8 cellular contexts compared by ENCODE assay signal in genomic region chr5:69217154-69217731, GRCh38. TPM values are rescaled to one million over a fixed set of nuclear protein-coding genes. Genes with fewer than 3 reads are reported as not detected.
DNase-seq lines count a peak whose midpoint lies in the region; ATAC-seq and TF ChIP-seq lines count a peak whose summit lies in the region.

No MANE protein-coding gene starts in this region.

- H3K9me2 ChIP-seq in SK-N-SH = no peaks in the 10 kb centered on the region

- TF ChIP-seq CTCF in SK-N-SH (IDR thresholded peaks at IDR 0.05) (no peak), RWPE2 (IDR thresholded peaks at IDR 0.05; ENCODE audit: poor library complexity, severe bottlenecking) (no peak), breast epithelium (IDR thresholded peaks at IDR 0.05) (no peak)

- DNase-seq in SK-N-SH (peak; percentile 98), RWPE2 (ENCODE audit: low spot score) (no peak), breast epithelium (ENCODE audit: low spot score in 2 of 2) (no peak)

- H3K36me3 ChIP-seq in SK-N-SH (replicated peaks in 1 of 2; ENCODE audit: control insufficient read depth in 1 of 2, insufficient read depth in 2 of 2, low read length in 1 of 2) (peaks cover 0 to 4% of the 10 kb centered on the region in 2 experiments), RWPE2 (ENCODE audit: low read depth) (peaks cover 10% of the 10 kb centered on the region), breast epithelium (no peaks in the 10 kb centered on the region), stomach smooth muscle (ENCODE audit: control insufficient read depth in 2 of 2, insufficient read depth in 2 of 2, low read length in 2 of 2) (no peaks in the 10 kb centered on the region)

- H4K20me1 ChIP-seq in SK-N-SH (ENCODE audit: insufficient read depth) = no peaks in the 10 kb centered on the region

- WGBS in SK-N-SH (ENCODE audit: low lambda C conversion rate) = 16% methylated on average over 9 of the region's 15 CpGs

- TF ChIP-seq EP300 in SK-N-SH (IDR thresholded peaks at IDR 0.05; ENCODE audit: borderline replicate concordance in 1 of 2, low read depth in 1 of 2, low read length in 1 of 2) = no peak

- CTCF ChIA-PET in SK-N-SH (lab: Yijun Ruan, JAX) = interaction anchor here (0.7 to 1.4 kb wide), 2 partner anchors 27 to 117 kb away, joined by 3 to 6 read pairs; partner anchors contain the start of gene CENPH

- no peaks in the 10 kb centered on the region for H3K9me3 ChIP-seq in SK-N-SH
- H3K9me3 ChIP-seq in RWPE2 (ENCODE audit: severe bottlenecking) = no peaks in the 10 kb centered on the region
- H3K9me3 ChIP-seq in breast epithelium = no peaks in the 10 kb centered on the region
- no peaks in the 10 kb centered on the region for H3K9me3 ChIP-seq in mononuclear cell (ENCODE audit: low read depth, low read length)
- no peaks in the 10 kb centered on the region for H3K9me3 ChIP-seq in stomach smooth muscle (ENCODE audit: control insufficient read depth in 2 of 2, low read length in 2 of 2)

- H3K27ac ChIP-seq in SK-N-SH (ENCODE audit: low read depth in 2 of 2, low read length in 1 of 2) = peak overlapping the region; percentile 35 to 82; a peak in 3 of 4 replicates
- peak overlapping the region; percentile 67 for H3K27ac ChIP-seq in RWPE2 (ENCODE audit: poor library complexity, severe bottlenecking)
- peak overlapping the region; percentile 92 to 98 for H3K27ac ChIP-seq in breast epithelium
- H3K27ac ChIP-seq in stomach smooth muscle (ENCODE audit: low read length) = peak overlapping the region; percentile 87

- no peaks in the 10 kb centered on the region for H3K27me3 ChIP-seq in SK-N-SH (ENCODE audit: insufficient read depth)
- H3K27me3 ChIP-seq in RWPE2 (ENCODE audit: insufficient read depth, poor library complexity, severe bottlenecking) = no peaks in the 10 kb centered on the region
- H3K27me3 ChIP-seq in breast epithelium = no peaks in the 10 kb centered on the region
- H3K27me3 ChIP-seq in mononuclear cell (ENCODE audit: insufficient read depth, low read length) = no peaks in the 10 kb centered on the region
- no peaks in the 10 kb centered on the region for H3K27me3 ChIP-seq in stomach smooth muscle (ENCODE audit: control insufficient read depth in 1 of 2, insufficient read depth in 2 of 2, low read length in 2 of 2)

- peak overlapping the region; percentile 89 to 90 for H3K4me3 ChIP-seq in SK-N-SH (ENCODE audit: low read depth in 2 of 2, low read length in 1 of 2)
- peak overlapping the region; percentile 93 for H3K4me3 ChIP-seq in RWPE2 (ENCODE audit: severe bottlenecking)
- H3K4me3 ChIP-seq in breast epithelium = peak overlapping the region; percentile 84 to 96 (median 95)
- H3K4me3 ChIP-seq in mononuclear cell (ENCODE audit: low read length) = peak overlapping the region; percentile 99
- peak overlapping the region; percentile 99 to 100 for H3K4me3 ChIP-seq in stomach smooth muscle (ENCODE audit: low read length in 2 of 2)

- no peak for TF ChIP-seq POLR2A in breast epithelium (IDR thresholded peaks at IDR 0.05)

- peaks cover 30% of the 10 kb centered on the region for H3F3A ChIP-seq in SK-N-SH (replicated peaks; ENCODE audit: insufficient read depth)

- POLR2A ChIA-PET in SK-N-SH (lab: Yijun Ruan, JAX) = interaction anchor here (0.6 kb wide), 1 partner anchor 57 kb away, joined by 6 read pairs; no protein-coding TSS in a partner anchor

- intact Hi-C loops in breast epithelium (cut with DNase I; ENCODE audit: low total_unique reads) = no loop called here

- H3K4me1 ChIP-seq in SK-N-SH (ENCODE audit: control insufficient read depth in 1 of 2, insufficient read depth in 2 of 2, low read depth in 1 of 2, low read length in 1 of 2) (peaks cover 3 to 5% of the 10 kb centered on the region in 2 experiments; a peak in 3 of 4 replicates), RWPE2 (ENCODE audit: insufficient read depth, poor library complexity, severe bottlenecking) (peaks cover 12% of the 10 kb centered on the region), breast epithelium (peaks cover 0 to 2% of the 10 kb centered on the region in 2 donors), mononuclear cell (ENCODE audit: insufficient read depth, low read length) (peaks cover 10% of the 10 kb centered on the region), stomach smooth muscle (ENCODE audit: control insufficient read depth, insufficient read depth, low read length) (no peaks in the 10 kb centered on the region)

- peak overlapping the region; percentile 96 for H2AFZ ChIP-seq in SK-N-SH (ENCODE audit: low read depth)

- H3K9ac ChIP-seq in SK-N-SH (peak overlapping the region; percentile 84; the same call in 1 of the 2 replicates), stomach smooth muscle (ENCODE audit: low read length in 2 of 2) (peak overlapping the region in 1 of 2 donors; percentile 95)

- peaks cover 37% of the 10 kb centered on the region for H3K79me2 ChIP-seq in SK-N-SH (ENCODE audit: insufficient read depth)

- ATAC-seq in SK-N-SH treated with all-trans-retinoic acid at 6 μM for 48 hours = no peak
- ATAC-seq in RWPE2 (ENCODE audit: low read depth) = no peak
- no peak for ATAC-seq in GM19395 (IDR thresholded peaks at IDR 0.05; ENCODE audit: unreplicated experiment)
- ATAC-seq in GM18907 (IDR thresholded peaks at IDR 0.05; ENCODE audit: unreplicated experiment) = no peak

- no peak for TF ChIP-seq RAD21 in SK-N-SH (IDR thresholded peaks at IDR 0.05; ENCODE audit: low read length)

- H3K4me2 ChIP-seq in SK-N-SH = peak overlapping the region; percentile 80

TF ChIP-seq in SK-N-SH, 30 proteins besides CTCF, POLR2A, EP300 and RAD21 (continues in another document):
- no peak for TF ChIP-seq YY1 (IDR thresholded peaks at IDR 0.05; ENCODE audit: low read depth)
- no peak for TF ChIP-seq FOXJ3 (CRISPR knock-in tag; IDR thresholded peaks at IDR 0.05)
- peak; percentile 90 for TF ChIP-seq MXI1 (IDR thresholded peaks at IDR 0.05; ENCODE audit: low read depth, low read length)

TF ChIP-seq in SK-N-SH treated with all-trans-retinoic acid at 6 μM for 48 hours, 23 proteins besides CTCF, POLR2A, EP300 and RAD21 (continues in another document):
- TF ChIP-seq ESRRG (CRISPR knock-in tag; IDR thresholded peaks at IDR 0.05) (no peak), ZNF565 (CRISPR knock-in tag; conservative IDR thresholded peaks at IDR 0.05; ENCODE audit: low read depth) (no peak), TCF4 (CRISPR knock-in tag; IDR thresholded peaks at IDR 0.05; ENCODE audit: borderline replicate concordance) (no peak), ZNF8 (CRISPR knock-in tag; IDR thresholded peaks at IDR 0.05) (no peak), SNAI2 (CRISPR knock-in tag; IDR thresholded peaks at IDR 0.05) (no peak), POU6F1 (CRISPR knock-in tag; IDR thresholded peaks at IDR 0.05; ENCODE audit: borderline replicate concordance, low read depth) (no peak), ZC3H10 (CRISPR knock-in tag; IDR thresholded peaks at IDR 0.05) (no peak), ARNTL (CRISPR knock-in tag; IDR thresholded peaks at IDR 0.05; ENCODE audit: borderline replicate concordance, low read depth) (no peak), GLIS3 (CRISPR knock-in tag; IDR thresholded peaks at IDR 0.05) (no peak), PPARA (CRISPR knock-in tag; IDR thresholded peaks at IDR 0.05; ENCODE audit: borderline replicate concordance) (no peak), ISL1 (CRISPR knock-in tag; IDR thresholded peaks at IDR 0.05) (no peak), BACH2 (CRISPR knock-in tag; IDR thresholded peaks at IDR 0.05; ENCODE audit: borderline replicate concordance) (no peak), CSRNP3 (CRISPR knock-in tag; IDR thresholded peaks at IDR 0.05) (no peak), ZFP3 (CRISPR knock-in tag; IDR thresholded peaks at IDR 0.05) (no peak), ZNF70 (CRISPR knock-in tag; IDR thresholded peaks at IDR 0.05) (no peak)

RNA-seq across cellular contexts. Expression of gene CDK7, which starts 17.4 kb away (rescaled TPM):
- 44.2 and 62.1 TPM in 2 replicates for polyA plus RNA-seq in SK-N-SH (2012; rRNA removed)
- polyA plus RNA-seq in SK-N-SH (2012; cell fraction: cytosol; rRNA removed) = 71.0 and 91.6 TPM in 2 replicates
- polyA plus RNA-seq in SK-N-SH (2012; cell fraction: nucleus; rRNA removed) = 14.1 and 41.0 TPM in 2 replicates
- total RNA-seq in breast epithelium (10 to 100 TPM; 13.4 to 28.7 (median 20.3) TPM), mononuclear cell (40.0 TPM)

RNA-seq across cellular contexts. Expression of gene CENPH, which starts 27.9 kb away (rescaled TPM):
- 12.8 and 14.6 TPM in 2 replicates for polyA plus RNA-seq in SK-N-SH (2012; rRNA removed)
- polyA plus RNA-seq in SK-N-SH (2012; cell fraction: cytosol; rRNA removed) = 17.8 and 20.8 TPM in 2 replicates
- 3.7 and 4.2 TPM in 2 replicates for polyA plus RNA-seq in SK-N-SH (2012; cell fraction: nucleus; rRNA removed)
- total RNA-seq in breast epithelium (1 to 10 TPM; 2.6 to 6.1 (median 2.9) TPM), mononuclear cell (6.1 TPM)

RNA-seq across cellular contexts. Expression of gene CCNB1, which starts 50.3 kb away (rescaled TPM):
- 67.8 and 78.6 TPM in 2 replicates for polyA plus RNA-seq in SK-N-SH (2012; rRNA removed)
- polyA plus RNA-seq in SK-N-SH (2012; cell fraction: cytosol; rRNA removed) = 89.6 and 95.9 TPM in 2 replicates
- polyA plus RNA-seq in SK-N-SH (2012; cell fraction: nucleus; rRNA removed) = 30.3 and 46.5 TPM in 2 replicates
- total RNA-seq in breast epithelium = 1 to 10 TPM; 5.6 to 9.4 (median 7.5) TPM
- total RNA-seq in mononuclear cell = 5.6 TPM
